Comparison of ENCODE assay signal across 22 cellular contexts in genomic region chr2:150931447-150931846, GRCh38.
A peak's percentile ranks its signal among the peaks of the same experiment; 100 is the strongest.
DNase-seq lines count a peak whose midpoint lies in the region; ATAC-seq and TF ChIP-seq lines count a peak whose summit lies in the region.
"Had no signal": no experiment of that assay in that cellular context is flagged by ENCODE, and none has a peak within 500 bp of the region (broad histone marks: within the 10 kb centered on the region; RNA-seq: fewer than 3 reads in every experiment).

No MANE protein-coding gene starts in this region.

- H2AFZ ChIP-seq in GM23338 (peak overlapping the region; percentile 98), neural progenitor cell (replicated peaks) (peak overlapping the region; percentile 77)

- no peak overlapping the region for H3K27ac Mint-ChIP-seq in GM23338
- H3K27ac Mint-ChIP-seq in neural progenitor cell, result peak overlapping the region; percentile 42
- H3K27ac Mint-ChIP-seq: CD4-positive, alpha-beta T cell; HFFc6; T-cell had no signal

- no peaks in the 10 kb centered on the region for H3K9me2 ChIP-seq in GM23338 (ENCODE audit: insufficient read depth)

- H3K4me3 Mint-ChIP-seq in GM23338 (no peak overlapping the region), neural progenitor cell (no peak overlapping the region)
- H3K4me3 Mint-ChIP-seq: CD4-positive, alpha-beta T cell; HFFc6; T-cell had no signal

- no peak for TF ChIP-seq CTCF in GM23338 (conservative IDR thresholded peaks at IDR 0.05; ENCODE audit: low read depth in 2 of 2)
- no peak for TF ChIP-seq CTCF in neural progenitor cell (IDR thresholded peaks at IDR 0.05)
- TF ChIP-seq CTCF in BE2C (IDR thresholded peaks at IDR 0.05; ENCODE audit: low read depth, low read length), result no peak

- H3K36me3 ChIP-seq in GM23338 (ENCODE audit: insufficient read depth) (no peaks in the 10 kb centered on the region), HUES64 (ENCODE audit: insufficient read depth, low read length) (no peaks in the 10 kb centered on the region), ectodermal cell (ENCODE audit: control insufficient read depth, insufficient read depth, low read length) (no peaks in the 10 kb centered on the region), neural progenitor cell (no peaks in the 10 kb centered on the region), BE2C (no peaks in the 10 kb centered on the region)
- H3K36me3 ChIP-seq: BLaER1 treated with 17β-estradiol and CSF1 and Interleukin-3, amounts not matched to agents 10 nM and 100 nM; MG63; SJSA1 had no signal

- H4K20me1 ChIP-seq in GM23338 (replicated peaks; ENCODE audit: insufficient read depth) (no peaks in the 10 kb centered on the region), neural progenitor cell (ENCODE audit: low read depth) (no peaks in the 10 kb centered on the region)
- H4K20me1 ChIP-seq: BLaER1 treated with 17β-estradiol and CSF1 and Interleukin-3, amounts not matched to agents 10 nM and 100 nM had no signal

- no peak for DNase-seq in GM23338 (ENCODE audit: low spot score)
- DNase-seq in neural progenitor cell (ENCODE audit: low spot score), result peak; percentile 83
- no peak for DNase-seq in cerebellar cortex (ENCODE audit: low spot score)
- DNase-seq in stimulated activated CD4-positive, alpha-beta T cell treated with anti-CD3 and anti-CD28 coated beads, Interleukin-2, amount 100 ng/mL, for 24 hours, result no peak
- no peak for DNase-seq in BE2C
- DNase-seq: CD4-positive, alpha-beta T cell; GDM1; HFFc6; KBM-7; MG63; NCI-H1694; NCI-H2029 treated with DMSO at 0.1 percent for 48 hours; NCI-H446 treated with DMSO at 0.1 percent for 48 hours; NCI-H526 treated with DMSO at 0.1 percent for 48 hours; Right ventricle myocardium superior; RPMI8226; T-cell had no signal

- H3K27ac ChIP-seq in GM23338 (ENCODE audit: low read depth) (no peak overlapping the region), HUES64 (ENCODE audit: low read depth, low read length) (peak overlapping the region; percentile 71), ectodermal cell (ENCODE audit: insufficient read depth, low read depth, low read length, poor library complexity, severe bottlenecking) (peak overlapping the region; percentile 76), neural progenitor cell (peak overlapping the region; percentile 89)
- H3K27ac ChIP-seq: BLaER1 treated with 17β-estradiol and CSF1 and Interleukin-3, amounts not matched to agents 10 nM and 100 nM; SJSA1 had no signal

- H3K9me3 Mint-ChIP-seq in GM23338 (no peaks in the 10 kb centered on the region), neural progenitor cell (no peaks in the 10 kb centered on the region)
- H3K9me3 Mint-ChIP-seq: CD4-positive, alpha-beta T cell; HFFc6; T-cell had no signal

- H3K27me3 Mint-ChIP-seq in GM23338 (ENCODE audit: insufficient read depth, low read depth, poor library complexity), result no peaks in the 10 kb centered on the region
- H3K27me3 Mint-ChIP-seq in neural progenitor cell (ENCODE audit: insufficient read depth, low read depth), result no peaks in the 10 kb centered on the region
- H3K27me3 Mint-ChIP-seq: CD4-positive, alpha-beta T cell had no signal

- peak; percentile 92 for ATAC-seq in GM23338
- ATAC-seq: GM12878, T-cell had no signal

- no peak overlapping the region for H3K9ac ChIP-seq in HUES64 (ENCODE audit: low read depth, low read length)
- H3K9ac ChIP-seq in neural progenitor cell, result no peak overlapping the region
- H3K9ac ChIP-seq: BLaER1 treated with 17β-estradiol and CSF1 and Interleukin-3, amounts not matched to agents 10 nM and 100 nM had no signal

- H3K79me2 ChIP-seq in GM23338 (replicated peaks; ENCODE audit: insufficient read depth) (no peaks in the 10 kb centered on the region), neural progenitor cell (ENCODE audit: low read depth) (no peaks in the 10 kb centered on the region)

- H3K4me1 ChIP-seq in GM23338 (ENCODE audit: insufficient read depth) (peaks cover 16% of the 10 kb centered on the region), HUES64 (ENCODE audit: insufficient read depth, low read length) (peaks cover 12% of the 10 kb centered on the region), ectodermal cell (ENCODE audit: control insufficient read depth, insufficient read depth, low read length) (peaks cover 7% of the 10 kb centered on the region), neural progenitor cell (peaks cover 29% of the 10 kb centered on the region), BE2C (no peaks in the 10 kb centered on the region)
- H3K4me1 ChIP-seq: BLaER1 treated with 17β-estradiol and CSF1 and Interleukin-3, amounts not matched to agents 10 nM and 100 nM; SJSA1 had no signal

- 80% methylated on average over 1 of the region's 3 CpGs for WGBS in HUES64
- 41 to 50% methylated on average over 2 to 3 of the region's 3 CpGs for WGBS in ectodermal cell, 2 experiments

- H3K4me2 ChIP-seq in GM23338 (0 out of 2 replicates have a peak overlapping the region, but pooled peaks have one; percentile 21), neural progenitor cell (peak overlapping the region; percentile 71)
- H3K4me2 ChIP-seq: BLaER1 treated with 17β-estradiol and CSF1 and Interleukin-3, amounts not matched to agents 10 nM and 100 nM had no signal

- H3K27me3 ChIP-seq in GM23338 (ENCODE audit: insufficient read depth), result no peaks in the 10 kb centered on the region
- H3K27me3 ChIP-seq in HUES64 (ENCODE audit: insufficient read depth, low read length), result no peaks in the 10 kb centered on the region
- H3K27me3 ChIP-seq in ectodermal cell (ENCODE audit: control insufficient read depth, insufficient read depth, low read length, poor library complexity, severe bottlenecking), result no peaks in the 10 kb centered on the region
- no peaks in the 10 kb centered on the region for H3K27me3 ChIP-seq in neural progenitor cell
- H3K27me3 ChIP-seq in BE2C, result no peaks in the 10 kb centered on the region
- H3K27me3 ChIP-seq: BLaER1 treated with 17β-estradiol and CSF1 and Interleukin-3, amounts not matched to agents 10 nM and 100 nM; MG63; SJSA1 had no signal

- H3K4me1 Mint-ChIP-seq in GM23338 (peaks cover 8% of the 10 kb centered on the region), neural progenitor cell (peaks cover 10% of the 10 kb centered on the region)
- H3K4me1 Mint-ChIP-seq: T-cell had no signal

- H3K4me3 ChIP-seq in GM23338, result no peak overlapping the region
- H3K4me3 ChIP-seq in HUES64 (ENCODE audit: low read length), result no peak overlapping the region
- H3K4me3 ChIP-seq in ectodermal cell (ENCODE audit: insufficient read depth, low read depth, low read length), result no peak overlapping the region
- peak overlapping the region; percentile 26 for H3K4me3 ChIP-seq in neural progenitor cell
- no peak overlapping the region for H3K4me3 ChIP-seq in BE2C (ENCODE audit: low read depth, low read length)
- H3K4me3 ChIP-seq: BLaER1 treated with 17β-estradiol and CSF1 and Interleukin-3, amounts not matched to agents 10 nM and 100 nM; GM12878; MG63; SJSA1 had no signal

- H3K9me3 ChIP-seq in HUES64 (ENCODE audit: insufficient read depth, low read depth, low read length), result no peaks in the 10 kb centered on the region
- no peaks in the 10 kb centered on the region for H3K9me3 ChIP-seq in ectodermal cell (ENCODE audit: control insufficient read depth, low read length)
- no peaks in the 10 kb centered on the region for H3K9me3 ChIP-seq in neural progenitor cell (ENCODE audit: low read depth)
- H3K9me3 ChIP-seq in BE2C, result no peaks in the 10 kb centered on the region
- H3K9me3 ChIP-seq: BLaER1 treated with 17β-estradiol and CSF1 and Interleukin-3, amounts not matched to agents 10 nM and 100 nM; MG63; SJSA1 had no signal

- H3K36me3 Mint-ChIP-seq in GM23338 (ENCODE audit: low read depth) (no peaks in the 10 kb centered on the region), neural progenitor cell (no peaks in the 10 kb centered on the region)
- H3K36me3 Mint-ChIP-seq: T-cell had no signal

- H3F3A ChIP-seq in GM23338 (replicated peaks; ENCODE audit: low read depth) (no peaks in the 10 kb centered on the region), neural progenitor cell (ENCODE audit: low read depth) (peaks cover 15% of the 10 kb centered on the region)

TF ChIP-seq in GM23338, 12 proteins besides CTCF, POLR2A, EP300 and RAD21:
- TF ChIP-seq CREB1 (CRISPR knock-in tag; IDR thresholded peaks at IDR 0.05; ENCODE audit: low read depth), result no peak
